In the genomic region with DNA sequence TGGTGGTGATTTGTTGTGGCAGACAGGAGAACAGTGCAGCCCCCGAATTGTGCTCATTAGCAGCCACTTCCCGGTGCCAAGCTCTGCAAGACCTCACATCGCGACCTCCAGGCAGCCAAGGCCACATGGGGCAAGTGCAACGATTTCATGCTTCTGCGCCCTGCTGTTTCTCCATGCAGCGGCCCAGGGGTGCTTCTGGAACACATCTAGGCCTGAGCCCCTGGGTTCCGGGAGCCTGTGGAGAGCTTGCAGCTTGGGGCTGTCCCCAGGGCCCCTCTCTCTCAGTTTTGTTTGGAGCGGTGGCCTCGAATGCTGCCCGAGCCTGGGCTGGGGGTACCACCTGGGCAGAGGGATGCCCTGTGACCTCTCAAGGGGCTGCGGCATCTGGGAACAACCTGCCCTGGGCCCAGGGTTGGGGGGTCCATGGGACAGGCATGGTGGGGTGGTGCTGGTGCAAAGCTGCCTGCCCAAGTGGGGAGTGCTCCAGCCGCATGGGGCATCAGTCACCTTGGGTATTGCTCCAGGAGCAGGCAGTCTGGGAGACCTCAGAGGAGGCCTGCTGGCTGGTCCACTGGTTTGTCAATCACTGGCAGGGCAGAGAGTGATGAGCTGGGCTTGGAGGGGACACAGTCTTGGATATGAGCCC, we compare ENCODE assay signal across 2 cellular contexts.
TF ChIP-seq lines count a peak whose summit lies in the region.

No MANE protein-coding gene starts in this region.

TF ChIP-seq in HEK293, 187 proteins besides CTCF, POLR2A, EP300 and RAD21:
- TF ChIP-seq ZNF658 (tag by site-specific recombination; IDR thresholded peaks at IDR 0.05) (no peak), ZNF777 (tag by site-specific recombination; IDR thresholded peaks at IDR 0.05; ENCODE audit: borderline replicate concordance) (no peak), ZNF169 (tag by site-specific recombination; IDR thresholded peaks at IDR 0.05) (no peak), ZIC2 (tag by site-specific recombination; IDR thresholded peaks at IDR 0.05) (peak; percentile 75), ZNF670 (tag by site-specific recombination; IDR thresholded peaks at IDR 0.05; ENCODE audit: low read depth) (no peak), GLIS1 (tag by site-specific recombination; IDR thresholded peaks at IDR 0.05) (peak; percentile 22; the same call in 1 of the 2 replicates)
- TF ChIP-seq, protein P1, sequence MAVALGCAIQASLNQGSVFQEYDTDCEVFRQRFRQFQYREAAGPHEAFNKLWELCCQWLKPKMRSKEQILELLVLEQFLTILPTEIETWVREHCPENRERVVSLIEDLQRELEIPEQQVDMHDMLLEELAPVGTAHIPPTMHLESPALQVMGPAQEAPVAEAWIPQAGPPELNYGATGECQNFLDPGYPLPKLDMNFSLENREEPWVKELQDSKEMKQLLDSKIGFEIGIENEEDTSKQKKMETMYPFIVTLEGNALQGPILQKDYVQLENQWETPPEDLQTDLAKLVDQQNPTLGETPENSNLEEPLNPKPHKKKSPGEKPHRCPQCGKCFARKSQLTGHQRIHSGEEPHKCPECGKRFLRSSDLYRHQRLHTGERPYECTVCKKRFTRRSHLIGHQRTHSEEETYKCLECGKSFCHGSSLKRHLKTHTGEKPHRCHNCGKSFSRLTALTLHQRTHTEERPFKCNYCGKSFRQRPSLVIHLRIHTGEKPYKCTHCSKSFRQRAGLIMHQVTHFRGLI (tag by site-specific recombination; IDR thresholded peaks at IDR 0.05) = no peak

TF ChIP-seq in H1, 55 proteins besides CTCF, POLR2A, EP300 and RAD21:
- no peak for TF ChIP-seq TAF7 (optimal IDR thresholded peaks at IDR 0.05; ENCODE audit: borderline replicate concordance, low read depth, low read length)
- no peak for TF ChIP-seq SUZ12 (IDR thresholded peaks at IDR 0.05; ENCODE audit: low read length)
- TF ChIP-seq SAP30 (IDR thresholded peaks at IDR 0.05; ENCODE audit: insufficient read depth, insufficient replicate concordance, low read length) = no peak
- no peak for TF ChIP-seq RNF2 (IDR thresholded peaks at IDR 0.05; ENCODE audit: borderline replicate concordance, low read depth, low read length, missing control alignments, poor library complexity, severe bottlenecking)
- no peak for TF ChIP-seq TCF12 (IDR thresholded peaks at IDR 0.05; ENCODE audit: low read depth, low read length)
